In genomic region chr9:135214054-135214640, GRCh38 we compare ENCODE assay signal across 16 cellular contexts.
A peak's percentile ranks its signal among the peaks of the same experiment; 100 is the strongest.
DNase-seq lines count a peak whose midpoint lies in the region; ATAC-seq lines count a peak whose summit lies in the region.
"Had no signal": no experiment of that assay in that cellular context is flagged by ENCODE, and none has a peak within 500 bp of the region (broad histone marks: within the 10 kb centered on the region; RNA-seq: fewer than 3 reads in every experiment).

No MANE protein-coding gene starts in this region.

- peaks cover 5% of the 10 kb centered on the region for H3K9me3 Mint-ChIP-seq in T-helper 2 cell treated with Interferon-gamma antibody and Interleukin-4, amounts not matched to agents 5 μg/mL and 100 μg/mL, for 36 hours
- H3K9me3 Mint-ChIP-seq: CD4-positive, alpha-beta T cell had no signal

- DNase-seq in H7 (peak; percentile 68), right cardiac atrium (peak in 2 of 3 donors; percentile 24 to 62), posterior vena cava (ENCODE audit: low spot score) (peak; percentile 58)
- DNase-seq in T-helper 2 cell treated with Interferon-gamma antibody and Interleukin-4, amounts not matched to agents 5 μg/mL and 100 μg/mL, for 36 hours (ENCODE audit: low spot score), result no peak
- DNase-seq in central memory CD4-positive, alpha-beta T cell, result no peak
- DNase-seq: ACHN; AML-193; CD4-positive, alpha-beta T cell; HCEC 1CT; NCI-H1105 treated with DMSO at 0.1 percent for 48 hours; NCI-H187 treated with DMSO at 0.1 percent for 48 hours; NCI-H345; NK-92 treated with Interleukin-12 subunit alpha and Interleukin-12 subunit beta, amount 100 ng/mL, for 24 hours; SJCRH30 had no signal

- H3K27me3 Mint-ChIP-seq in T-helper 2 cell treated with Interferon-gamma antibody and Interleukin-4, amounts not matched to agents 5 μg/mL and 100 μg/mL, for 36 hours (ENCODE audit: low read depth), result peaks cover 6% of the 10 kb centered on the region

- ATAC-seq in right cardiac atrium (no peak), GM18520 (IDR thresholded peaks at IDR 0.05; ENCODE audit: unreplicated experiment) (no peak)

- H3K9me3 ChIP-seq in BLaER1 (peaks cover 37% of the 10 kb centered on the region), right cardiac atrium (ENCODE audit: control insufficient read depth, low read length) (peaks cover 2% of the 10 kb centered on the region)
- H3K9me3 ChIP-seq: SJCRH30 had no signal

- H3K4me1 Mint-ChIP-seq in T-helper 2 cell treated with Interferon-gamma antibody and Interleukin-4, amounts not matched to agents 5 μg/mL and 100 μg/mL, for 36 hours (ENCODE audit: low read depth), result no peaks in the 10 kb centered on the region

- H3K27ac ChIP-seq in BLaER1, result no peak overlapping the region
- no peak overlapping the region for H3K27ac ChIP-seq in right cardiac atrium (ENCODE audit: low read length)
- H3K27ac ChIP-seq: SJCRH30 had no signal

- intact Hi-C loops in right cardiac atrium (cut with DNase I) (no loop called here), posterior vena cava (cut with DNase I) (no loop called here)

- H3K36me3 ChIP-seq in BLaER1 (peaks cover 8% of the 10 kb centered on the region; the same call in 1 of the 2 replicates), H7 (replicated peaks; ENCODE audit: control insufficient read depth, insufficient read depth, low read length) (no peaks in the 10 kb centered on the region)
- H3K36me3 ChIP-seq: SJCRH30 had no signal

- WGBS in right cardiac atrium, result 66% methylated on average over 19 of the region's 19 CpGs

- H3K4me1 ChIP-seq in BLaER1 (peaks cover 60% of the 10 kb centered on the region), right cardiac atrium (ENCODE audit: control insufficient read depth, insufficient read depth, low read length) (peaks cover 3% of the 10 kb centered on the region)
- H3K4me1 ChIP-seq: SJCRH30 had no signal

- H3K4me2 ChIP-seq in BLaER1, result peak overlapping the region; percentile 60

- no peaks in the 10 kb centered on the region for H3K27me3 ChIP-seq in BLaER1
- H3K27me3 ChIP-seq in H7 (ENCODE audit: control insufficient read depth, insufficient read depth, low read length), result no peaks in the 10 kb centered on the region
- H3K27me3 ChIP-seq in right cardiac atrium (ENCODE audit: control insufficient read depth, insufficient read depth), result no peaks in the 10 kb centered on the region

- H4K20me1 ChIP-seq in BLaER1, result no peaks in the 10 kb centered on the region

- no peak overlapping the region for H3K9ac ChIP-seq in BLaER1

- H3K27ac Mint-ChIP-seq in T-helper 2 cell treated with Interferon-gamma antibody and Interleukin-4, amounts not matched to agents 5 μg/mL and 100 μg/mL, for 36 hours, result no peak overlapping the region
- H3K27ac Mint-ChIP-seq: CD4-positive, alpha-beta T cell had no signal

- H3K4me3 Mint-ChIP-seq in T-helper 2 cell treated with Interferon-gamma antibody and Interleukin-4, amounts not matched to agents 5 μg/mL and 100 μg/mL, for 36 hours, result no peak overlapping the region
- H3K4me3 Mint-ChIP-seq: CD4-positive, alpha-beta T cell had no signal

- H3K36me3 Mint-ChIP-seq in T-helper 2 cell treated with Interferon-gamma antibody and Interleukin-4, amounts not matched to agents 5 μg/mL and 100 μg/mL, for 36 hours (ENCODE audit: low read depth), result no peaks in the 10 kb centered on the region

- H3K4me3 ChIP-seq in BLaER1 (no peak overlapping the region), H7 (ENCODE audit: insufficient read depth, low read depth, low read length) (no peak overlapping the region), right cardiac atrium (ENCODE audit: low read length) (no peak overlapping the region)
- H3K4me3 ChIP-seq: SJCRH30 had no signal

Comparison
In these comparisons a context has a peak if more than half of its experiments do, and no peak if none do; other contexts are left out.
1. DNase-seq: peak in H7 (single experiment), right cardiac atrium (2 of 3) and posterior vena cava (single experiment); none in T-helper 2 cell treated with Interferon-gamma antibody and Interleukin-4, amounts not matched to agents 5 μg/mL and 100 μg/mL, for 36 hours (single experiment) and central memory CD4-positive, alpha-beta T cell (single experiment).